Comparison of ENCODE assay signal across 27 cellular contexts in genomic region chr6:146359123-146359522, GRCh38.
DNase-seq lines count a peak whose midpoint lies in the region; ATAC-seq and TF ChIP-seq lines count a peak whose summit lies in the region.
"Had no signal": no experiment of that assay in that cellular context is flagged by ENCODE, and none has a peak within 500 bp of the region (broad histone marks: within the 10 kb centered on the region; RNA-seq: fewer than 3 reads in every experiment).

No MANE protein-coding gene starts in this region.

- peak overlapping the region; percentile 73 for H3K18ac ChIP-seq in mesendoderm (ENCODE audit: low read length)

- peak overlapping the region; percentile 24 for H2BK120ac ChIP-seq in mesendoderm (ENCODE audit: low read depth, low read length)

- peaks cover 9% of the 10 kb centered on the region for H3K27me3 Mint-ChIP-seq in HFFc6 (ENCODE audit: insufficient read depth)
- peaks cover 12% of the 10 kb centered on the region for H3K27me3 Mint-ChIP-seq in activated CD4-positive, alpha-beta T cell treated with anti-CD3 and anti-CD28 coated beads for 36 hours
- H3K27me3 Mint-ChIP-seq: central memory CD8-positive, alpha-beta T cell; naive B cell; stimulated activated naive CD8-positive, alpha-beta T cell treated with anti-CD3 and anti-CD28 coated beads, Interleukin-15, amount 100 ng/mL, for 72 hours; T-helper 17 cell had no signal

- no peak overlapping the region for H3K56ac ChIP-seq in mesendoderm (ENCODE audit: low read length)

- no peak overlapping the region for H4K5ac ChIP-seq in mesendoderm (ENCODE audit: low read length)

- H3K4me3 ChIP-seq in ACC112 (ENCODE audit: low read depth, low read length) (peak overlapping the region; percentile 13; the same call in 1 of the 2 replicates), mesendoderm (ENCODE audit: low read length) (no peak overlapping the region), WERI-Rb-1 (ENCODE audit: low read depth, low read length) (no peak overlapping the region)
- H3K4me3 ChIP-seq: dorsolateral prefrontal cortex, left ventricle myocardium inferior, psoas muscle, SK-N-MC, thyroid gland had no signal

- H3K9ac ChIP-seq in mesendoderm (ENCODE audit: low read length) = no peak overlapping the region

- no peak overlapping the region for H2AFZ ChIP-seq in ACC112 (ENCODE audit: low read length, unreplicated experiment)

- DNase-seq in HFFc6 = no peak
- peak; percentile 58 for DNase-seq in amniotic epithelial cell (ENCODE audit: low read depth)
- no peak for DNase-seq in mesendoderm
- DNase-seq in DMS53 (lab: John Stamatoyannopoulos, UW) = no peak
- no peak for DNase-seq in WERI-Rb-1
- DNase-seq in activated CD4-positive, alpha-beta T cell treated with anti-CD3 and anti-CD28 coated beads for 36 hours = no peak
- DNase-seq: activated CD8-positive, alpha-beta T cell treated with anti-CD3 and anti-CD28 coated beads, Interleukin-2, amount 10 ng/mL, durations not matched to agents 7 days and 5 days; activated effector memory CD4-positive, alpha-beta T cell treated with anti-CD3 and anti-CD28 coated beads, Interleukin-2, amount 50 U/mL, for 16 hours; activated naive CD8-positive, alpha-beta T cell treated with anti-CD3 and anti-CD28 coated beads for 36 hours; activated T-cell treated with anti-CD3 and anti-CD28 coated beads for 4 hours; Caco-2; DND-41; dorsolateral prefrontal cortex; IMR-90; left ventricle myocardium inferior; naive B cell; NCI-H1105; NCI-H1930; NCI-H69; psoas muscle; stimulated activated naive CD8-positive, alpha-beta T cell treated with anti-CD3 and anti-CD28 coated beads, Interleukin-15, amount 100 ng/mL, for 72 hours; T-helper 17 cell; thyroid gland had no signal

- H3K4ac ChIP-seq in mesendoderm (ENCODE audit: low read depth, low read length) = peak overlapping the region; percentile 70

- no peaks in the 10 kb centered on the region for H3K36me3 Mint-ChIP-seq in HFFc6 (ENCODE audit: low read depth)
- H3K36me3 Mint-ChIP-seq in activated CD4-positive, alpha-beta T cell treated with anti-CD3 and anti-CD28 coated beads for 36 hours (ENCODE audit: low read depth) = no peaks in the 10 kb centered on the region
- H3K36me3 Mint-ChIP-seq: activated naive CD8-positive, alpha-beta T cell treated with anti-CD3 and anti-CD28 coated beads for 36 hours; naive B cell had no signal

- no peak for TF ChIP-seq CTCF in HFFc6 (IDR thresholded peaks at IDR 0.05)
- no peak for TF ChIP-seq CTCF in WERI-Rb-1 (IDR thresholded peaks at IDR 0.05; ENCODE audit: low read depth, low read length)

- peak overlapping the region; percentile 91 for H3K27ac Mint-ChIP-seq in HFFc6
- H3K27ac Mint-ChIP-seq in activated CD4-positive, alpha-beta T cell treated with anti-CD3 and anti-CD28 coated beads for 36 hours = no peak overlapping the region
- H3K27ac Mint-ChIP-seq: activated CD8-positive, alpha-beta T cell treated with anti-CD3 and anti-CD28 coated beads, Interleukin-2, amount 10 ng/mL, durations not matched to agents 7 days and 5 days; activated naive CD8-positive, alpha-beta T cell treated with anti-CD3 and anti-CD28 coated beads for 36 hours; naive B cell; stimulated activated naive CD8-positive, alpha-beta T cell treated with anti-CD3 and anti-CD28 coated beads, Interleukin-15, amount 100 ng/mL, for 72 hours; T-helper 17 cell had no signal

- no peak overlapping the region; the same call in 1 of the 2 replicates for H3K4me3 Mint-ChIP-seq in HFFc6
- no peak overlapping the region for H3K4me3 Mint-ChIP-seq in activated CD4-positive, alpha-beta T cell treated with anti-CD3 and anti-CD28 coated beads for 36 hours
- H3K4me3 Mint-ChIP-seq: activated CD8-positive, alpha-beta T cell treated with anti-CD3 and anti-CD28 coated beads, Interleukin-2, amount 10 ng/mL, durations not matched to agents 7 days and 5 days; activated naive CD8-positive, alpha-beta T cell treated with anti-CD3 and anti-CD28 coated beads for 36 hours; central memory CD8-positive, alpha-beta T cell; naive B cell; stimulated activated naive CD8-positive, alpha-beta T cell treated with anti-CD3 and anti-CD28 coated beads, Interleukin-15, amount 100 ng/mL, for 72 hours; T-helper 17 cell had no signal

- no peaks in the 10 kb centered on the region for H3K36me3 ChIP-seq in ACC112 (ENCODE audit: insufficient read depth, low read length)
- H3K36me3 ChIP-seq in mesendoderm (ENCODE audit: control insufficient read depth, insufficient read depth, low read length) = no peaks in the 10 kb centered on the region
- no peaks in the 10 kb centered on the region for H3K36me3 ChIP-seq in WERI-Rb-1
- H3K36me3 ChIP-seq: left ventricle myocardium inferior, thyroid gland had no signal

- CTCF ChIA-PET in activated CD4-positive, alpha-beta T cell treated with anti-CD3 and anti-CD28 coated beads for 36 hours (lab: Charles Lee) = no interaction called here

- POLR2A ChIA-PET in activated CD4-positive, alpha-beta T cell treated with anti-CD3 and anti-CD28 coated beads for 36 hours (lab: Charles Lee) = no interaction called here

- H3K9me3 ChIP-seq in WERI-Rb-1 (ENCODE audit: severe bottlenecking) = no peaks in the 10 kb centered on the region
- H3K9me3 ChIP-seq: Caco-2, left ventricle myocardium inferior, psoas muscle, thyroid gland had no signal

- intact Hi-C loops in activated CD4-positive, alpha-beta T cell treated with anti-CD3 and anti-CD28 coated beads for 36 hours (cut with DNase I, micrococcal nuclease) = loop anchor here in 1 of 2 experiments (10.0 kb wide), 1 partner anchor 624 kb away; the partner anchor contains the start of gene EPM2A

- peak overlapping the region; percentile 37 for H2BK15ac ChIP-seq in mesendoderm (replicated peaks; ENCODE audit: low read depth)

- H3K4me1 ChIP-seq in ACC112 (ENCODE audit: control insufficient read depth, insufficient read depth, low read length, unreplicated experiment) = peaks cover 49% of the 10 kb centered on the region
- peaks cover 2% of the 10 kb centered on the region for H3K4me1 ChIP-seq in mesendoderm (ENCODE audit: control insufficient read depth, low read depth, low read length)
- H3K4me1 ChIP-seq: Caco-2, psoas muscle had no signal

- ATAC-seq in HG03457 (IDR thresholded peaks at IDR 0.05; ENCODE audit: unreplicated experiment) = no peak
- no peak for ATAC-seq in activated CD4-positive, alpha-beta T cell treated with anti-CD3 and anti-CD28 coated beads for 36 hours
- ATAC-seq: activated CD8-positive, alpha-beta T cell treated with anti-CD3 and anti-CD28 coated beads, Interleukin-2, amount 10 ng/mL, durations not matched to agents 7 days and 5 days; psoas muscle; stimulated activated naive CD8-positive, alpha-beta T cell treated with anti-CD3 and anti-CD28 coated beads, Interleukin-15, amount 100 ng/mL, for 72 hours; T-helper 17 cell had no signal

- no peaks in the 10 kb centered on the region for H3K27me3 ChIP-seq in ACC112 (ENCODE audit: insufficient read depth, low read length)
- no peaks in the 10 kb centered on the region for H3K27me3 ChIP-seq in mesendoderm (ENCODE audit: insufficient read depth, low read length, poor library complexity)
- no peaks in the 10 kb centered on the region for H3K27me3 ChIP-seq in WERI-Rb-1 (ENCODE audit: insufficient read depth, low read depth, severe bottlenecking)
- H3K27me3 ChIP-seq: dorsolateral prefrontal cortex, thyroid gland had no signal

- H3K23ac ChIP-seq in mesendoderm (ENCODE audit: low read length) = no peak overlapping the region

- no peak overlapping the region for H3K4me2 ChIP-seq in mesendoderm (ENCODE audit: low read length)

- no peak overlapping the region for H4K8ac ChIP-seq in mesendoderm (ENCODE audit: low read depth, low read length)

- H3K79me2 ChIP-seq in ACC112 (ENCODE audit: control insufficient read depth, insufficient read depth, low read length, unreplicated experiment) = no peaks in the 10 kb centered on the region
- H3K79me2 ChIP-seq in mesendoderm (ENCODE audit: control insufficient read depth, insufficient read depth, low read length) = no peaks in the 10 kb centered on the region

- H3K4me1 Mint-ChIP-seq in HFFc6 (ENCODE audit: low read depth) = peaks cover 30% of the 10 kb centered on the region
- peaks cover 10% of the 10 kb centered on the region for H3K4me1 Mint-ChIP-seq in activated CD4-positive, alpha-beta T cell treated with anti-CD3 and anti-CD28 coated beads for 36 hours
- H3K4me1 Mint-ChIP-seq: activated naive CD8-positive, alpha-beta T cell treated with anti-CD3 and anti-CD28 coated beads for 36 hours; central memory CD8-positive, alpha-beta T cell; naive B cell; stimulated activated naive CD8-positive, alpha-beta T cell treated with anti-CD3 and anti-CD28 coated beads, Interleukin-15, amount 100 ng/mL, for 72 hours; T-helper 17 cell had no signal

- no peaks in the 10 kb centered on the region for H3K9me3 Mint-ChIP-seq in HFFc6
- no peaks in the 10 kb centered on the region for H3K9me3 Mint-ChIP-seq in activated CD4-positive, alpha-beta T cell treated with anti-CD3 and anti-CD28 coated beads for 36 hours (ENCODE audit: low read depth)
- H3K9me3 Mint-ChIP-seq: activated naive CD8-positive, alpha-beta T cell treated with anti-CD3 and anti-CD28 coated beads for 36 hours had no signal

- H3K79me1 ChIP-seq in mesendoderm (ENCODE audit: low read length) = no peaks in the 10 kb centered on the region

- H3K27ac ChIP-seq in ACC112 (ENCODE audit: low read depth, low read length) (peak overlapping the region; percentile 99), mesendoderm (ENCODE audit: low read depth, low read length) (no peak overlapping the region), WERI-Rb-1 (no peak overlapping the region)
- H3K27ac ChIP-seq: left ventricle myocardium inferior, psoas muscle, SK-N-MC, thyroid gland had no signal

- H2AK5ac ChIP-seq in mesendoderm (ENCODE audit: low read length) = peak overlapping the region; percentile 14

- peak overlapping the region; percentile 28 for H2BK5ac ChIP-seq in mesendoderm (ENCODE audit: low read length)
